ENCODE assay signal across 1 cellular context in the genomic region with DNA sequence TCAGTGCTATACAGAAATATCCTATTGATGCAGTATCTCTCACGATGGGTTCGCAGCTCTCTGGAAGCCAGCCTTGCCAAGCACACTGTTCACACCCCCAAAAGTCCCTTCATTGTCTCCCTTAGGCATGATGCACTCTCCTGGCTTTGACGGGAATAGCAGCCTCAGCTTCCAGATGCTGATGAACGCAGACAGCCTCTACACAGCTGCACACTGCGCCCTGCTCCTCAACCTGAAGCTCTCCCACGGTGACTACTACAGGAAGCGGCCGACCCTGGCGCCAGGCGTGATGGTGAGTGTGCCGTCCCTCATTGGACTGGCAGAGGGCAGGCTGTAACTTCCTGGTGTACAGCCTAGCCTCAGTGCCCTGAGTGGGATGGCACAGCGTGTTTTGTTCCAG.
TF ChIP-seq lines count a peak whose summit lies in the region.

No MANE protein-coding gene starts in this region.

TF ChIP-seq in HepG2, 621 proteins besides CTCF, POLR2A, EP300 and RAD21 (continued from another document):
- TF ChIP-seq ARID5B (CRISPR knock-in tag; IDR thresholded peaks at IDR 0.05): peak; percentile 37; the same call in 1 of the 2 replicates
- 0 out of 2 replicates have a peak, but pooled peaks have one; percentile 34 for TF ChIP-seq KDM2A (CRISPR knock-in tag; IDR thresholded peaks at IDR 0.05; ENCODE audit: borderline replicate concordance, low read depth)
- TF ChIP-seq HOXA3 (CRISPR knock-in tag; IDR thresholded peaks at IDR 0.05): 0 out of 2 replicates have a peak, but pooled peaks have one; percentile 40
- no peak for TF ChIP-seq ZNF224 (CRISPR knock-in tag; IDR thresholded peaks at IDR 0.05)
- TF ChIP-seq, protein P1, sequence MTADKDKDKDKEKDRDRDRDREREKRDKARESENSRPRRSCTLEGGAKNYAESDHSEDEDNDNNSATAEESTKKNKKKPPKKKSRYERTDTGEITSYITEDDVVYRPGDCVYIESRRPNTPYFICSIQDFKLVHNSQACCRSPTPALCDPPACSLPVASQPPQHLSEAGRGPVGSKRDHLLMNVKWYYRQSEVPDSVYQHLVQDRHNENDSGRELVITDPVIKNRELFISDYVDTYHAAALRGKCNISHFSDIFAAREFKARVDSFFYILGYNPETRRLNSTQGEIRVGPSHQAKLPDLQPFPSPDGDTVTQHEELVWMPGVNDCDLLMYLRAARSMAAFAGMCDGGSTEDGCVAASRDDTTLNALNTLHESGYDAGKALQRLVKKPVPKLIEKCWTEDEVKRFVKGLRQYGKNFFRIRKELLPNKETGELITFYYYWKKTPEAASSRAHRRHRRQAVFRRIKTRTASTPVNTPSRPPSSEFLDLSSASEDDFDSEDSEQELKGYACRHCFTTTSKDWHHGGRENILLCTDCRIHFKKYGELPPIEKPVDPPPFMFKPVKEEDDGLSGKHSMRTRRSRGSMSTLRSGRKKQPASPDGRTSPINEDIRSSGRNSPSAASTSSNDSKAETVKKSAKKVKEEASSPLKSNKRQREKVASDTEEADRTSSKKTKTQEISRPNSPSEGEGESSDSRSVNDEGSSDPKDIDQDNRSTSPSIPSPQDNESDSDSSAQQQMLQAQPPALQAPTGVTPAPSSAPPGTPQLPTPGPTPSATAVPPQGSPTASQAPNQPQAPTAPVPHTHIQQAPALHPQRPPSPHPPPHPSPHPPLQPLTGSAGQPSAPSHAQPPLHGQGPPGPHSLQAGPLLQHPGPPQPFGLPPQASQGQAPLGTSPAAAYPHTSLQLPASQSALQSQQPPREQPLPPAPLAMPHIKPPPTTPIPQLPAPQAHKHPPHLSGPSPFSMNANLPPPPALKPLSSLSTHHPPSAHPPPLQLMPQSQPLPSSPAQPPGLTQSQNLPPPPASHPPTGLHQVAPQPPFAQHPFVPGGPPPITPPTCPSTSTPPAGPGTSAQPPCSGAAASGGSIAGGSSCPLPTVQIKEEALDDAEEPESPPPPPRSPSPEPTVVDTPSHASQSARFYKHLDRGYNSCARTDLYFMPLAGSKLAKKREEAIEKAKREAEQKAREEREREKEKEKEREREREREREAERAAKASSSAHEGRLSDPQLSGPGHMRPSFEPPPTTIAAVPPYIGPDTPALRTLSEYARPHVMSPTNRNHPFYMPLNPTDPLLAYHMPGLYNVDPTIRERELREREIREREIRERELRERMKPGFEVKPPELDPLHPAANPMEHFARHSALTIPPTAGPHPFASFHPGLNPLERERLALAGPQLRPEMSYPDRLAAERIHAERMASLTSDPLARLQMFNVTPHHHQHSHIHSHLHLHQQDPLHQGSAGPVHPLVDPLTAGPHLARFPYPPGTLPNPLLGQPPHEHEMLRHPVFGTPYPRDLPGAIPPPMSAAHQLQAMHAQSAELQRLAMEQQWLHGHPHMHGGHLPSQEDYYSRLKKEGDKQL (CRISPR knock-in tag; IDR thresholded peaks at IDR 0.05; ENCODE audit: low read depth): no peak
- TF ChIP-seq ZFYVE20 (CRISPR knock-in tag; IDR thresholded peaks at IDR 0.05; ENCODE audit: borderline replicate concordance, low read depth): no peak
- TF ChIP-seq, protein P2, sequence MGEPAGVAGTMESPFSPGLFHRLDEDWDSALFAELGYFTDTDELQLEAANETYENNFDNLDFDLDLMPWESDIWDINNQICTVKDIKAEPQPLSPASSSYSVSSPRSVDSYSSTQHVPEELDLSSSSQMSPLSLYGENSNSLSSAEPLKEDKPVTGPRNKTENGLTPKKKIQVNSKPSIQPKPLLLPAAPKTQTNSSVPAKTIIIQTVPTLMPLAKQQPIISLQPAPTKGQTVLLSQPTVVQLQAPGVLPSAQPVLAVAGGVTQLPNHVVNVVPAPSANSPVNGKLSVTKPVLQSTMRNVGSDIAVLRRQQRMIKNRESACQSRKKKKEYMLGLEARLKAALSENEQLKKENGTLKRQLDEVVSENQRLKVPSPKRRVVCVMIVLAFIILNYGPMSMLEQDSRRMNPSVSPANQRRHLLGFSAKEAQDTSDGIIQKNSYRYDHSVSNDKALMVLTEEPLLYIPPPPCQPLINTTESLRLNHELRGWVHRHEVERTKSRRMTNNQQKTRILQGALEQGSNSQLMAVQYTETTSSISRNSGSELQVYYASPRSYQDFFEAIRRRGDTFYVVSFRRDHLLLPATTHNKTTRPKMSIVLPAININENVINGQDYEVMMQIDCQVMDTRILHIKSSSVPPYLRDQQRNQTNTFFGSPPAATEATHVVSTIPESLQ (CRISPR knock-in tag; conservative IDR thresholded peaks at IDR 0.05): no peak
- TF ChIP-seq ZNF441 (CRISPR knock-in tag; IDR thresholded peaks at IDR 0.05; ENCODE audit: borderline replicate concordance): no peak
- no peak for TF ChIP-seq ZBTB42 (CRISPR knock-in tag; IDR thresholded peaks at IDR 0.05)
- TF ChIP-seq, protein P3, sequence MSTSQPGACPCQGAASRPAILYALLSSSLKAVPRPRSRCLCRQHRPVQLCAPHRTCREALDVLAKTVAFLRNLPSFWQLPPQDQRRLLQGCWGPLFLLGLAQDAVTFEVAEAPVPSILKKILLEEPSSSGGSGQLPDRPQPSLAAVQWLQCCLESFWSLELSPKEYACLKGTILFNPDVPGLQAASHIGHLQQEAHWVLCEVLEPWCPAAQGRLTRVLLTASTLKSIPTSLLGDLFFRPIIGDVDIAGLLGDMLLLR (CRISPR knock-in tag; IDR thresholded peaks at IDR 0.05): no peak
- TF ChIP-seq FOSL2 (CRISPR knock-in tag; IDR thresholded peaks at IDR 0.05): 0 out of 2 replicates have a peak, but pooled peaks have one; percentile 13
- no peak for TF ChIP-seq ZNF282 (IDR thresholded peaks at IDR 0.05; ENCODE audit: partially characterized antibody)
- no peak for TF ChIP-seq MIER3 (CRISPR knock-in tag; IDR thresholded peaks at IDR 0.05; ENCODE audit: borderline replicate concordance)
- TF ChIP-seq ZBTB34 (CRISPR knock-in tag; IDR thresholded peaks at IDR 0.05): no peak
- no peak for TF ChIP-seq ZC3H4 (CRISPR knock-in tag; IDR thresholded peaks at IDR 0.05; ENCODE audit: borderline replicate concordance)
- no peak for TF ChIP-seq TOPORS (CRISPR knock-in tag; IDR thresholded peaks at IDR 0.05)
- TF ChIP-seq, protein P4, sequence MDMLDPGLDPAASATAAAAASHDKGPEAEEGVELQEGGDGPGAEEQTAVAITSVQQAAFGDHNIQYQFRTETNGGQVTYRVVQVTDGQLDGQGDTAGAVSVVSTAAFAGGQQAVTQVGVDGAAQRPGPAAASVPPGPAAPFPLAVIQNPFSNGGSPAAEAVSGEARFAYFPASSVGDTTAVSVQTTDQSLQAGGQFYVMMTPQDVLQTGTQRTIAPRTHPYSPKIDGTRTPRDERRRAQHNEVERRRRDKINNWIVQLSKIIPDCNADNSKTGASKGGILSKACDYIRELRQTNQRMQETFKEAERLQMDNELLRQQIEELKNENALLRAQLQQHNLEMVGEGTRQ (IDR thresholded peaks at IDR 0.05; ENCODE audit: low read depth, low read length): no peak
- TF ChIP-seq, protein P4 (CRISPR knock-in tag; IDR thresholded peaks at IDR 0.05; ENCODE audit: borderline replicate concordance): no peak
- no peak for TF ChIP-seq CEBPG (CRISPR knock-in tag; IDR thresholded peaks at IDR 0.05)
- peak; percentile 68; the same call in 1 of the 2 replicates for TF ChIP-seq ZBTB33 (CRISPR knock-in tag; IDR thresholded peaks at IDR 0.05)
- no peak for TF ChIP-seq ZBTB3 (CRISPR knock-in tag; IDR thresholded peaks at IDR 0.05; ENCODE audit: borderline replicate concordance, low read depth)
- no peak for TF ChIP-seq NR2F1 (CRISPR knock-in tag; IDR thresholded peaks at IDR 0.05)
